8 cellular contexts compared by ENCODE assay signal in genomic region chr19:17107546-17108452, GRCh38. TPM values are rescaled to one million over a fixed set of nuclear protein-coding genes. Genes with fewer than 3 reads are reported as not detected.
DNase-seq lines count a peak whose midpoint lies in the region; ATAC-seq and TF ChIP-seq lines count a peak whose summit lies in the region.

No MANE protein-coding gene starts in this region.

- H3K9me3 ChIP-seq in heart left ventricle = peaks cover 0 to 5% (median 0%) of the 10 kb centered on the region in 12 donors

- intact Hi-C loops in heart left ventricle (cut with DNase I) = no loop called here
- intact Hi-C loops in posterior vena cava (cut with DNase I) = no loop called here

- TF ChIP-seq CTCF in heart left ventricle (IDR thresholded peaks at IDR 0.05) = no peak

- peaks cover 4 to 86% (median 26%) of the 10 kb centered on the region in 12 donors for H3K4me1 ChIP-seq in heart left ventricle

- H3K27ac Mint-ChIP-seq in activated T-cell treated with anti-CD3 and anti-CD28 coated beads, Interleukin-2, amount 50 U/mL, for 72 hours = no peak overlapping the region

- peaks cover 5 to 13% of the 10 kb centered on the region in 2 donors for H3K36me3 Mint-ChIP-seq in activated T-cell treated with anti-CD3 and anti-CD28 coated beads, Interleukin-2, amount 50 U/mL, for 72 hours (ENCODE audit: insufficient read depth in 2 of 2)

- peak overlapping the region in 3 of 12 donors; percentile 5 to 14 (median 8) for H3K4me3 ChIP-seq in heart left ventricle

- peak; percentile 97 for DNase-seq in AG20443 (ENCODE audit: low spot score)
- DNase-seq in HT-29 (ENCODE audit: low spot score) = peak; percentile 81
- no peak for DNase-seq in activated T-cell treated with anti-CD3 and anti-CD28 coated beads, Interleukin-2, amount 50 U/mL, for 72 hours
- peak; percentile 75 to 96 (median 84) for DNase-seq in heart left ventricle
- peak; percentile 98 for DNase-seq in posterior vena cava (ENCODE audit: low spot score)
- DNase-seq in NCI-H2107 treated with DMSO at 0.1 percent for 48 hours (lab: John Stamatoyannopoulos, UW; ENCODE audit: unreplicated experiment) = no peak

- ATAC-seq in activated T-cell treated with anti-CD3 and anti-CD28 coated beads, Interleukin-2, amount 50 U/mL, for 72 hours (replicated peaks in 1 of 2) = peak; percentile 37 to 53
- ATAC-seq in heart left ventricle (peak; percentile 44 to 95 (median 92)), GM19452 (IDR thresholded peaks at IDR 0.05; ENCODE audit: unreplicated experiment) (no peak), GM21737 (IDR thresholded peaks at IDR 0.05; ENCODE audit: unreplicated experiment) (no peak)

- peaks cover 39% of the 10 kb centered on the region for H3K4me1 Mint-ChIP-seq in activated T-cell treated with anti-CD3 and anti-CD28 coated beads, Interleukin-2, amount 50 U/mL, for 72 hours (ENCODE audit: low read depth)

- no peaks in the 10 kb centered on the region for H3K9me3 Mint-ChIP-seq in activated T-cell treated with anti-CD3 and anti-CD28 coated beads, Interleukin-2, amount 50 U/mL, for 72 hours

- H3K4me3 Mint-ChIP-seq in activated T-cell treated with anti-CD3 and anti-CD28 coated beads, Interleukin-2, amount 50 U/mL, for 72 hours = no peak overlapping the region

- H3K27me3 ChIP-seq in heart left ventricle = no peaks in the 10 kb centered on the region

- H3K27me3 Mint-ChIP-seq in activated T-cell treated with anti-CD3 and anti-CD28 coated beads, Interleukin-2, amount 50 U/mL, for 72 hours (ENCODE audit: low read depth) = no peaks in the 10 kb centered on the region

- peaks cover 0 to 57% (median 18%) of the 10 kb centered on the region in 9 donors for H3K36me3 ChIP-seq in heart left ventricle

- H3K27ac ChIP-seq in heart left ventricle = peak overlapping the region in 11 of 12 donors; percentile 22 to 93 (median 76)

- WGBS in heart left ventricle, 4 donors = 34 to 43% (median 37%) methylated on average over 15 to 27 of the region's 27 CpGs

- TF ChIP-seq POLR2A in heart left ventricle (IDR thresholded peaks at IDR 0.05) = no peak

RNA-seq across cellular contexts. Expression of gene MYO9B, which starts 32.2 kb away (rescaled TPM):
- total RNA-seq in HT-29 (2014; rRNA removed; shearing (Covaris generic)) = 63.4 and 67.9 TPM in 2 replicates
- total RNA-seq in activated T-cell treated with anti-CD3 and anti-CD28 coated beads, Interleukin-2, amount 50 U/mL, for 72 hours = 100 to 1,000 TPM; 106 to 135 TPM
- total RNA-seq in heart left ventricle (10 to 100 TPM; 24.2 to 89.4 (median 31.3) TPM), posterior vena cava (100 to 1,000 TPM; 103 to 106 TPM)
- 10 to 100 TPM; 26.9 to 39.6 TPM for polyA plus RNA-seq in heart left ventricle

RNA-seq across cellular contexts. Expression of gene HAUS8, which starts 32.5 kb away (rescaled TPM):
- total RNA-seq in HT-29 (2014; rRNA removed; shearing (Covaris generic)) = 9.1 and 11.7 TPM in 2 replicates
- total RNA-seq in activated T-cell treated with anti-CD3 and anti-CD28 coated beads, Interleukin-2, amount 50 U/mL, for 72 hours = 10 to 100 TPM; 37.3 to 45.6 TPM
- total RNA-seq in heart left ventricle (1 to 10 TPM; 2.1 to 9.2 (median 4.7) TPM), posterior vena cava (1 to 10 TPM; 4.2 to 4.8 TPM)
- 1 to 10 TPM; 4.2 to 5.1 TPM for polyA plus RNA-seq in heart left ventricle

Comparison
In these comparisons a context has a peak if more than half of its experiments do, and no peak if none do; other contexts are left out.
1. DNase-seq: peak in AG20443 (single experiment), HT-29 (single experiment), heart left ventricle (5 of 5) and posterior vena cava (single experiment); none in activated T-cell treated with anti-CD3 and anti-CD28 coated beads, Interleukin-2, amount 50 U/mL, for 72 hours (0 of 2) and NCI-H2107 treated with DMSO at 0.1 percent for 48 hours (single experiment).
2. ATAC-seq: peak in activated T-cell treated with anti-CD3 and anti-CD28 coated beads, Interleukin-2, amount 50 U/mL, for 72 hours (2 of 2) and heart left ventricle (4 of 4); none in GM19452 (single experiment) and GM21737 (single experiment).